Comparison of ENCODE assay signal across 25 cellular contexts in genomic region chr3:172705166-172705565, GRCh38.
"Had no signal": no experiment of that assay in that cellular context is flagged by ENCODE, and none has a peak within 500 bp of the region (broad histone marks: within the 10 kb centered on the region; RNA-seq: fewer than 3 reads in every experiment).

No MANE protein-coding gene starts in this region.

- ATAC-seq: activated CD8-positive, alpha-beta T cell treated with anti-CD3 and anti-CD28 coated beads for 36 hours; activated T-cell treated with anti-CD3 and anti-CD28 coated beads, Interleukin-2, amount 50 U/mL, for 72 hours; Panc1 had no signal

- H3K36me3 ChIP-seq: ascending aorta, cardiac muscle cell, SJCRH30 had no signal

- H3K27ac Mint-ChIP-seq: activated CD4-positive, alpha-beta T cell treated with anti-CD3 and anti-CD28 coated beads, Interleukin-2, amount 10 ng/mL, durations not matched to agents 24 days and 14 days; activated CD8-positive, alpha-beta T cell treated with anti-CD3 and anti-CD28 coated beads for 36 hours; activated naive CD4-positive, alpha-beta T cell treated with anti-CD3 and anti-CD28 coated beads, Interleukin-2, amount 50 U/mL, for 24 hours; activated naive CD8-positive, alpha-beta T cell treated with anti-CD3 and anti-CD28 coated beads, Interleukin-2, amount 10 ng/mL, durations not matched to agents 7 days and 5 days; activated T-cell treated with anti-CD3 and anti-CD28 coated beads, Interleukin-2, amount 50 U/mL, for 72 hours; activated T-helper 2 cell treated with anti-CD3 and anti-CD28 coated beads, Interferon-gamma antibody, Interleukin-2, Interleukin-4, amounts not matched to agents 10 μg/mL and 5 μg/mL and 100 μg/mL, durations not matched to agents 14 hours and 24 hours and 36 hours had no signal

- H3K27me3 Mint-ChIP-seq: activated CD8-positive, alpha-beta T cell treated with anti-CD3 and anti-CD28 coated beads for 36 hours; activated naive CD4-positive, alpha-beta T cell treated with anti-CD3 and anti-CD28 coated beads, Interleukin-2, amount 50 U/mL, for 24 hours; activated naive CD8-positive, alpha-beta T cell treated with anti-CD3 and anti-CD28 coated beads, Interleukin-2, amount 10 ng/mL, durations not matched to agents 7 days and 5 days had no signal

- H3K4me1 ChIP-seq: SJCRH30 had no signal

- DNase-seq: activated CD4-positive, alpha-beta T cell treated with anti-CD3 and anti-CD28 coated beads, Interleukin-2, amount 10 ng/mL, durations not matched to agents 24 days and 14 days; activated CD4-positive, alpha-beta T cell treated with anti-CD3 and anti-CD28 coated beads, Interleukin-2, amount 50 U/mL, for 4 hours; activated CD8-positive, alpha-beta T cell treated with anti-CD3 and anti-CD28 coated beads for 36 hours; activated gamma-delta T cell; activated naive CD4-positive, alpha-beta T cell treated with Interleukin-2 at 50 U/mL for 16 hours; activated naive CD8-positive, alpha-beta T cell treated with anti-CD3 and anti-CD28 coated beads, Interleukin-2, amount 10 ng/mL, durations not matched to agents 7 days and 5 days; activated T-cell treated with anti-CD3 and anti-CD28 coated beads, Interleukin-2, amount 50 U/mL, for 1 hour; activated T-cell treated with anti-CD3 and anti-CD28 coated beads, Interleukin-2, amount 50 U/mL, for 72 hours; amygdala; NCI-H1105; NCI-H1436; NCI-H1694; NCI-H1930; NCI-H2081 treated with DMSO at 0.1 percent for 48 hours; NCI-H345; NCI-H524 treated with DMSO at 0.1 percent for 48 hours; SHP77; SJCRH30; T1000 had no signal

- H3K27ac ChIP-seq: ascending aorta, cardiac muscle cell, SJCRH30, SK-N-MC had no signal

- H3K9me3 Mint-ChIP-seq: activated CD4-positive, alpha-beta T cell treated with anti-CD3 and anti-CD28 coated beads, Interleukin-2, amount 10 ng/mL, durations not matched to agents 24 days and 14 days; activated CD8-positive, alpha-beta T cell treated with anti-CD3 and anti-CD28 coated beads for 36 hours; activated naive CD4-positive, alpha-beta T cell treated with anti-CD3 and anti-CD28 coated beads, Interleukin-2, amount 50 U/mL, for 24 hours; activated naive CD8-positive, alpha-beta T cell treated with anti-CD3 and anti-CD28 coated beads, Interleukin-2, amount 10 ng/mL, durations not matched to agents 7 days and 5 days; activated T-cell treated with anti-CD3 and anti-CD28 coated beads, Interleukin-2, amount 50 U/mL, for 72 hours; activated T-helper 2 cell treated with anti-CD3 and anti-CD28 coated beads, Interferon-gamma antibody, Interleukin-2, Interleukin-4, amounts not matched to agents 10 μg/mL and 5 μg/mL and 100 μg/mL, durations not matched to agents 14 hours and 24 hours and 36 hours had no signal

- H3K4me3 Mint-ChIP-seq: activated CD4-positive, alpha-beta T cell treated with anti-CD3 and anti-CD28 coated beads, Interleukin-2, amount 10 ng/mL, durations not matched to agents 24 days and 14 days; activated CD8-positive, alpha-beta T cell treated with anti-CD3 and anti-CD28 coated beads for 36 hours; activated naive CD4-positive, alpha-beta T cell treated with anti-CD3 and anti-CD28 coated beads, Interleukin-2, amount 50 U/mL, for 24 hours; activated naive CD8-positive, alpha-beta T cell treated with anti-CD3 and anti-CD28 coated beads, Interleukin-2, amount 10 ng/mL, durations not matched to agents 7 days and 5 days; activated T-cell treated with anti-CD3 and anti-CD28 coated beads, Interleukin-2, amount 50 U/mL, for 72 hours had no signal

- H3K9me3 ChIP-seq: ascending aorta, SJCRH30 had no signal

- H3K27me3 ChIP-seq: ascending aorta, cardiac muscle cell, SJCRH30 had no signal

- H3K4me3 ChIP-seq: ascending aorta, cardiac muscle cell, SJCRH30, SK-N-MC had no signal
